ENCODE assay signal across 17 cellular contexts in the genomic region with DNA sequence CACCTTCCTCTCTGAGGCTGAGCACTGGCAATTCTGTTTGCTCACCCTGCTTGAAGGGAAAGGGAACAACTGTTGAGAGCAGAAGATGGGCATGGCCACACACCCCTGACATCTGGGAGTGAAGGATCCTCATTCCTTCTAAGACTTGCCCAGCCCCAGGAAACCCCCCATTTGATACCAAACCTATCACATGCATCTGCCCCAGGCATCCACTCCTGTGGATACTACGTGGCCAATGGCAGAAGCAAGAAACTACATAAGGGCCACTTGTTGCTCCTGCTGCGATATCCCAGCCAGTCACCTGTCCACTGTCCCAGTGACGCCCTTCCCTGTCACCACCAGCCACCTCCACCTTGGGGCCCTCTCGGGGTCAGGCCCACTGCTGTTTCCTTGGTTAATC.
A peak's percentile ranks its signal among the peaks of the same experiment; 100 is the strongest.
DNase-seq lines count a peak whose midpoint lies in the region; ATAC-seq and TF ChIP-seq lines count a peak whose summit lies in the region.
"Had no signal": no experiment of that assay in that cellular context is flagged by ENCODE, and none has a peak within 500 bp of the region (broad histone marks: within the 10 kb centered on the region; RNA-seq: fewer than 3 reads in every experiment).

No MANE protein-coding gene starts in this region.

- H3K9ac ChIP-seq in PC-3 (ENCODE audit: low read length): no peak overlapping the region
- H3K9ac ChIP-seq: BLaER1 had no signal

- no peaks in the 10 kb centered on the region for H3K4me1 Mint-ChIP-seq in activated CD8-positive, alpha-beta T cell treated with anti-CD3 and anti-CD28 coated beads, Interleukin-2, amount 10 ng/mL, durations not matched to agents 7 days and 5 days (ENCODE audit: low read depth)

- ATAC-seq in Right ventricle myocardium inferior (no peak), PC-3 (no peak), psoas muscle (no peak)
- ATAC-seq in activated CD8-positive, alpha-beta T cell treated with anti-CD3 and anti-CD28 coated beads, Interleukin-2, amount 10 ng/mL, durations not matched to agents 7 days and 5 days: no peak
- ATAC-seq: GM12878 had no signal

- H3K27me3 ChIP-seq in vagina: no peaks in the 10 kb centered on the region
- H3K27me3 ChIP-seq in PC-3 (ENCODE audit: low read length): no peaks in the 10 kb centered on the region
- no peaks in the 10 kb centered on the region for H3K27me3 ChIP-seq in psoas muscle (ENCODE audit: insufficient read depth in 3 of 3, low read length in 2 of 3)
- H3K27me3 ChIP-seq: BLaER1 had no signal

- no peak for TF ChIP-seq POLR2A in vagina (IDR thresholded peaks at IDR 0.05)

- DNase-seq in cardiac septum (ENCODE audit: low spot score) (peak; percentile 14), Right ventricle myocardium inferior (ENCODE audit: missing footprints) (no peak), mucosa of gallbladder (ENCODE audit: low spot score) (peak; percentile 4), vagina (ENCODE audit: extremely low spot score in 2 of 2) (peak; percentile 46 to 58), PC-3 (no peak), psoas muscle (no peak)
- no peak for DNase-seq in activated CD8-positive, alpha-beta T cell treated with anti-CD3 and anti-CD28 coated beads, Interleukin-2, amount 10 ng/mL, durations not matched to agents 7 days and 5 days
- DNase-seq: 8988T; AML-193; Caco-2; CD8-positive, alpha-beta memory T cell; DMS 273 treated with DMSO at 0.1 percent for 48 hours; GOT3; HCEC 1CT had no signal

- H3K4me1 ChIP-seq in HEK293 (ENCODE audit: control insufficient read depth, insufficient read depth, low read length): no peaks in the 10 kb centered on the region
- peaks cover 6% of the 10 kb centered on the region for H3K4me1 ChIP-seq in vagina
- no peaks in the 10 kb centered on the region for H3K4me1 ChIP-seq in PC-3 (ENCODE audit: insufficient read depth, low read length)
- no peaks in the 10 kb centered on the region for H3K4me1 ChIP-seq in psoas muscle
- H3K4me1 ChIP-seq: Caco-2 had no signal

- CTCF ChIA-PET in HEK293 (lab: Yijun Ruan, JAX) (interaction anchor here (1.6 to 1.9 kb wide), 2 partner anchors 147 to 530 kb away, joined by 3 to 8 read pairs; no protein-coding TSS in a partner anchor), PC-3 (lab: Charles Lee) (no interaction called here)
- CTCF ChIA-PET in activated CD8-positive, alpha-beta T cell treated with anti-CD3 and anti-CD28 coated beads, Interleukin-2, amount 10 ng/mL, durations not matched to agents 7 days and 5 days (lab: Charles Lee): interaction anchor here (4.5 kb wide), 1 partner anchor 530 kb away, joined by 27 read pairs; no protein-coding TSS in a partner anchor

- BruUV-seq in PC-3 (replicated peaks; lab: Mats Ljungman, UMichigan): no TSS peak

- no peaks in the 10 kb centered on the region for H3K9me3 ChIP-seq in HEK293 (ENCODE audit: control insufficient read depth, insufficient read depth, low read depth, low read length)
- no peaks in the 10 kb centered on the region for H3K9me3 ChIP-seq in vagina
- H3K9me3 ChIP-seq in PC-3 (ENCODE audit: low read length): no peaks in the 10 kb centered on the region
- no peaks in the 10 kb centered on the region for H3K9me3 ChIP-seq in psoas muscle
- H3K9me3 ChIP-seq: BLaER1, Caco-2 had no signal

- H3K27ac Mint-ChIP-seq in activated CD8-positive, alpha-beta T cell treated with anti-CD3 and anti-CD28 coated beads, Interleukin-2, amount 10 ng/mL, durations not matched to agents 7 days and 5 days: no peak overlapping the region
- H3K27ac Mint-ChIP-seq: CD8-positive, alpha-beta memory T cell had no signal

- H3K4me3 ChIP-seq in HEK293 (ENCODE audit: low read depth, low read length) (no peak overlapping the region), vagina (no peak overlapping the region), PC-3 (ENCODE audit: low read length) (no peak overlapping the region), psoas muscle (no peak overlapping the region)
- H3K4me3 ChIP-seq: BLaER1, GM12878 had no signal

- 80 to 90% (median 85%) methylated on average over 4 of the region's 4 CpGs for WGBS in psoas muscle, 3 donors

- H3K79me2 ChIP-seq in PC-3 (ENCODE audit: low read length): no peaks in the 10 kb centered on the region

- no peaks in the 10 kb centered on the region for H3K9me3 Mint-ChIP-seq in activated CD8-positive, alpha-beta T cell treated with anti-CD3 and anti-CD28 coated beads, Interleukin-2, amount 10 ng/mL, durations not matched to agents 7 days and 5 days (ENCODE audit: insufficient read depth)
- H3K9me3 Mint-ChIP-seq: CD8-positive, alpha-beta memory T cell had no signal

- TF ChIP-seq CTCF in HEK293 (tag by site-specific recombination; IDR thresholded peaks at IDR 0.05): no peak
- TF ChIP-seq CTCF in vagina (IDR thresholded peaks at IDR 0.05): no peak
- TF ChIP-seq CTCF in PC-3 (conservative IDR thresholded peaks at IDR 0.05; ENCODE audit: low read depth, low read length): no peak
- TF ChIP-seq CTCF in psoas muscle (IDR thresholded peaks at IDR 0.05): no peak

- H3K27me3 Mint-ChIP-seq in activated CD8-positive, alpha-beta T cell treated with anti-CD3 and anti-CD28 coated beads, Interleukin-2, amount 10 ng/mL, durations not matched to agents 7 days and 5 days (ENCODE audit: low read depth): peaks cover 5% of the 10 kb centered on the region

- H2AFZ ChIP-seq in PC-3 (ENCODE audit: low read length): no peak overlapping the region

- H3K27ac ChIP-seq in HEK293 (ENCODE audit: extremely low read depth, low read depth, low read length) (no peak overlapping the region), vagina (no peak overlapping the region), PC-3 (ENCODE audit: low read length) (no peak overlapping the region), psoas muscle (no peak overlapping the region)
- H3K27ac ChIP-seq: BLaER1 had no signal

- POLR2A ChIA-PET in HEK293 (lab: Yijun Ruan, JAX): no interaction called here
- POLR2A ChIA-PET in PC-3 (lab: Charles Lee; ENCODE audit: unreplicated experiment): no interaction called here
- POLR2A ChIA-PET in activated CD8-positive, alpha-beta T cell treated with anti-CD3 and anti-CD28 coated beads, Interleukin-2, amount 10 ng/mL, durations not matched to agents 7 days and 5 days (lab: Charles Lee): interaction anchor here (0.6 kb wide), 1 partner anchor 238 kb away, joined by 3 read pairs; no protein-coding TSS in a partner anchor

- no peaks in the 10 kb centered on the region for H3K9me2 ChIP-seq in PC-3 (replicated peaks; ENCODE audit: low read length)

- intact Hi-C loops in cardiac septum (cut with DNase I): loop anchor here (5.0 kb wide), 2 partner anchors 643 to 693 kb away; no protein-coding TSS in a partner anchor
- intact Hi-C loops in Right ventricle myocardium inferior (cut with DNase I): loop anchor here (5.0 kb wide), 1 partner anchor 398 kb away; no protein-coding TSS in a partner anchor
- intact Hi-C loops in vagina (cut with DNase I): no loop called here
- intact Hi-C loops in PC-3 (cut with micrococcal nuclease): no loop called here
- intact Hi-C loops in psoas muscle (cut with DNase I): loop anchor here (5.0 to 10.0 kb wide), 2 partner anchors 530 to 693 kb away; no protein-coding TSS in a partner anchor

- H3K36me3 ChIP-seq in HEK293 (ENCODE audit: control insufficient read depth in 2 of 2, insufficient read depth in 1 of 2, low read length in 2 of 2) (no peaks in the 10 kb centered on the region), vagina (no peaks in the 10 kb centered on the region), PC-3 (ENCODE audit: low read depth, low read length) (no peaks in the 10 kb centered on the region), psoas muscle (ENCODE audit: insufficient read depth in 1 of 2, low read depth in 1 of 2) (no peaks in the 10 kb centered on the region)
- H3K36me3 ChIP-seq: BLaER1 had no signal

- H3K4me3 Mint-ChIP-seq in activated CD8-positive, alpha-beta T cell treated with anti-CD3 and anti-CD28 coated beads, Interleukin-2, amount 10 ng/mL, durations not matched to agents 7 days and 5 days: no peak overlapping the region
- H3K4me3 Mint-ChIP-seq: CD8-positive, alpha-beta memory T cell had no signal

- no peak overlapping the region for H3K4me2 ChIP-seq in PC-3 (ENCODE audit: low read length)
- H3K4me2 ChIP-seq: BLaER1 had no signal

- no peaks in the 10 kb centered on the region for H4K20me1 ChIP-seq in PC-3 (ENCODE audit: low read length)
- H4K20me1 ChIP-seq: BLaER1 had no signal

- H3K36me3 Mint-ChIP-seq in activated CD8-positive, alpha-beta T cell treated with anti-CD3 and anti-CD28 coated beads, Interleukin-2, amount 10 ng/mL, durations not matched to agents 7 days and 5 days (ENCODE audit: low read depth): no peaks in the 10 kb centered on the region
- H3K36me3 Mint-ChIP-seq: CD8-positive, alpha-beta memory T cell had no signal

- H3F3A ChIP-seq in PC-3 (ENCODE audit: low read length, unreplicated experiment): no peaks in the 10 kb centered on the region

TF ChIP-seq in HEK293, 187 proteins besides CTCF, POLR2A, EP300 and RAD21:
- TF ChIP-seq SCRT1 (tag by site-specific recombination; IDR thresholded peaks at IDR 0.05; ENCODE audit: borderline replicate concordance): peak; percentile 63; the same call in 1 of the 2 replicates
- TF ChIP-seq ZNF549 (tag by site-specific recombination; IDR thresholded peaks at IDR 0.05): no peak
- peak; percentile 74 for TF ChIP-seq SCRT2 (tag by site-specific recombination; IDR thresholded peaks at IDR 0.05)

Comparison
In these comparisons a context has a peak if more than half of its experiments do, and no peak if none do; other contexts are left out.
1. DNase-seq: peak in cardiac septum (single experiment), mucosa of gallbladder (single experiment) and vagina (2 of 2); none in Right ventricle myocardium inferior (single experiment), PC-3 (single experiment), activated CD8-positive, alpha-beta T cell treated with anti-CD3 and anti-CD28 coated beads, Interleukin-2, amount 10 ng/mL, durations not matched to agents 7 days and 5 days (single experiment) and psoas muscle (0 of 2).
2. intact Hi-C loops: an anchor here in cardiac septum (5.0 kb wide), Right ventricle myocardium inferior (5.0 kb wide) and psoas muscle (5.0 to 10.0 kb wide); none called in vagina and PC-3.